1 cellular context compared by ENCODE assay signal in the genomic region with DNA sequence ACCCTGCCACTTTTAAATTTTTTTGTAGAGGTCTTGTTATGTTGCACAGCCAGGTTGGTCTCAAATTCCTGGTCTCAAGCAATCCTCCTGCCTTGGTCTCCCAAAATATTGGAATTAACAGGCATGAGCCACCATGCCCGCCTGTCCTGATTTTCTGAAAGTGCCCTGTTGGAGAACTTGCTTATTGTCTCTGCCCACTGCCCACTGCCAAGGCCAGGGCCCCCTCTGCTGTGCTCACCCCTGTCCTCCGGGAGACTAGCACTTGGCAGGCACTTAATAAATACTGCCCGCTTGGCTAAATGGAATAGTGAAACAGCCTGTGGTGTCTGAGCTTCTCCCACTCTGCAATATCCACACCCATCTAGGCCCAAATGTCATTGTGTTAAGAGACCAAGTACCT.
TF ChIP-seq lines count a peak whose summit lies in the region.

No MANE protein-coding gene starts in this region.

TF ChIP-seq in GM12878, 131 proteins besides CTCF, POLR2A, EP300 and RAD21:
- no peak for TF ChIP-seq BCL11A (IDR thresholded peaks at IDR 0.05; ENCODE audit: low read depth, low read length)
- no peak for TF ChIP-seq FOXK2 (IDR thresholded peaks at IDR 0.05)
- no peak for TF ChIP-seq NR2F1 (conservative IDR thresholded peaks at IDR 0.05)
- TF ChIP-seq RAD51 (IDR thresholded peaks at IDR 0.05) = no peak
- no peak for TF ChIP-seq TARDBP (IDR thresholded peaks at IDR 0.05; ENCODE audit: borderline replicate concordance)
- TF ChIP-seq MEF2B (IDR thresholded peaks at IDR 0.05; ENCODE audit: partially characterized antibody, poor library complexity, severe bottlenecking) = no peak
- no peak for TF ChIP-seq ZNF274 (IDR thresholded peaks at IDR 0.05; ENCODE audit: insufficient read depth, insufficient read length)
- no peak for TF ChIP-seq RUNX3 (IDR thresholded peaks at IDR 0.05; ENCODE audit: low read length)
- TF ChIP-seq MYC (IDR thresholded peaks at IDR 0.05; ENCODE audit: insufficient read depth, insufficient read length, insufficient replicate concordance, low read length, severe bottlenecking) = no peak
- TF ChIP-seq SPI1 (IDR thresholded peaks at IDR 0.05; ENCODE audit: borderline replicate concordance, insufficient read depth, low read depth, low read length) = no peak
- no peak for TF ChIP-seq SKIL (IDR thresholded peaks at IDR 0.05; ENCODE audit: low read depth, poor library complexity, severe bottlenecking)
- TF ChIP-seq RB1 (IDR thresholded peaks at IDR 0.05; ENCODE audit: borderline replicate concordance) = no peak
- TF ChIP-seq TAF1 (IDR thresholded peaks at IDR 0.05; ENCODE audit: borderline replicate concordance, low read depth, low read length) = no peak
- TF ChIP-seq, protein P1, sequence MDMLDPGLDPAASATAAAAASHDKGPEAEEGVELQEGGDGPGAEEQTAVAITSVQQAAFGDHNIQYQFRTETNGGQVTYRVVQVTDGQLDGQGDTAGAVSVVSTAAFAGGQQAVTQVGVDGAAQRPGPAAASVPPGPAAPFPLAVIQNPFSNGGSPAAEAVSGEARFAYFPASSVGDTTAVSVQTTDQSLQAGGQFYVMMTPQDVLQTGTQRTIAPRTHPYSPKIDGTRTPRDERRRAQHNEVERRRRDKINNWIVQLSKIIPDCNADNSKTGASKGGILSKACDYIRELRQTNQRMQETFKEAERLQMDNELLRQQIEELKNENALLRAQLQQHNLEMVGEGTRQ (IDR thresholded peaks at IDR 0.05; ENCODE audit: borderline replicate concordance, low read depth, low read length) = no peak
TF ChIP-seq in GM12878: peak in this region for 0.
